8 cellular contexts compared by ENCODE assay signal in genomic region chr9:42806674-42807073, GRCh38.
DNase-seq lines count a peak whose midpoint lies in the region; ATAC-seq and TF ChIP-seq lines count a peak whose summit lies in the region.
"Not testable (repeated sequence)": the region's sequence is repeated elsewhere in the genome, so short reads cannot be mapped to it uniquely, and the experiment has no call there.

No MANE protein-coding gene starts in this region.

- not testable (repeated sequence) for H3K4me3 Mint-ChIP-seq in chondrocyte (ENCODE audit: unreplicated experiment)

- not testable (repeated sequence) for H3K27me3 ChIP-seq in neural cell (ENCODE audit: insufficient read depth, low read depth, low read length); suprapubic skin

- not testable (repeated sequence) for H3K36me3 ChIP-seq in neural cell (ENCODE audit: insufficient read depth, low read length); suprapubic skin

- H3K4me2 ChIP-seq in neural cell (ENCODE audit: low read length): not testable (repeated sequence)

- not testable (repeated sequence) for H3K4me1 ChIP-seq in suprapubic skin

- TF ChIP-seq CTCF in LNCaP clone FGC (IDR thresholded peaks at IDR 0.05; ENCODE audit: control insufficient read depth, extremely low read depth, insufficient read depth) (peak; percentile 18; the same call in 1 of the 2 replicates), RWPE1 (conservative IDR thresholded peaks at IDR 0.05; ENCODE audit: low read depth) (0 out of 2 replicates have a peak, but pooled peaks have one; percentile 16), chondrocyte (IDR thresholded peaks at IDR 0.05) (peak; percentile 34), suprapubic skin (IDR thresholded peaks at IDR 0.05) (peak in 1 of 2 donors; percentile 36)
- TF ChIP-seq CTCF in neural cell (IDR thresholded peaks at IDR 0.05; ENCODE audit: poor library complexity, severe bottlenecking): not testable (repeated sequence)

- not testable (repeated sequence) for H3K79me2 ChIP-seq in neural cell (replicated peaks; ENCODE audit: insufficient read depth, low read length)

- not testable (repeated sequence) for H3K9me3 ChIP-seq in neural cell (ENCODE audit: low read length); suprapubic skin

- intact Hi-C loops in Right ventricle myocardium inferior (cut with DNase I): not testable (repeated sequence)

- not testable (repeated sequence) for H3K4me3 ChIP-seq in LNCaP clone FGC (ENCODE audit: low read depth, low read length); neural cell (ENCODE audit: low read length)
- H3K4me3 ChIP-seq in suprapubic skin: peak overlapping the region; percentile 14

- not testable (repeated sequence) for H3K27ac ChIP-seq in RWPE1; neural cell (ENCODE audit: low read length); suprapubic skin

- H3F3A ChIP-seq in neural cell (ENCODE audit: insufficient read depth, low read length, poor library complexity, severe bottlenecking): not testable (repeated sequence)

- H3K9me3 Mint-ChIP-seq in chondrocyte (ENCODE audit: low read depth): not testable (repeated sequence)

- H3K4me1 Mint-ChIP-seq in chondrocyte (ENCODE audit: low read depth): not testable (repeated sequence)

- not testable (repeated sequence) for TF ChIP-seq POLR2A in suprapubic skin (IDR thresholded peaks at IDR 0.05)

- POLR2A ChIA-PET in RWPE1 (lab: Yijun Ruan, JAX; ENCODE audit: low non-redundant PET): not testable (repeated sequence)

- TF ChIP-seq EP300 in neural cell (conservative IDR thresholded peaks at IDR 0.05; ENCODE audit: poor library complexity, severe bottlenecking); suprapubic skin (IDR thresholded peaks at IDR 0.05): not testable (repeated sequence)

- H3K9me2 ChIP-seq in neural cell (ENCODE audit: insufficient read depth, low read length): not testable (repeated sequence)

- not testable (repeated sequence) for H2AFZ ChIP-seq in neural cell (ENCODE audit: low read depth, low read length)

- not testable (repeated sequence) for H4K20me1 ChIP-seq in neural cell (ENCODE audit: insufficient read depth)

- H3K27me3 Mint-ChIP-seq in chondrocyte (ENCODE audit: low read depth): not testable (repeated sequence)

- CTCF ChIA-PET in RWPE1 (lab: Yijun Ruan, JAX): not testable (repeated sequence)

- not testable (repeated sequence) for H3K36me3 Mint-ChIP-seq in chondrocyte (ENCODE audit: low read depth)

- 48% methylated on average over 19 of the region's 25 CpGs for WGBS in suprapubic skin

- DNase-seq in DMS 273 (lab: John Stamatoyannopoulos, UW; ENCODE audit: unreplicated experiment): peak; percentile 50
- DNase-seq in LNCaP clone FGC (ENCODE audit: low read depth); RWPE1 (ENCODE audit: low spot score); chondrocyte (ENCODE audit: low spot score); Right ventricle myocardium inferior (ENCODE audit: missing footprints); suprapubic skin (ENCODE audit: low spot score in 2 of 2): not testable (repeated sequence)
- peak; percentile 19 for DNase-seq in iPS-NIHi11 (ENCODE audit: low spot score)

- TF ChIP-seq RAD21 in neural cell (conservative IDR thresholded peaks at IDR 0.05): not testable (repeated sequence)

- peak; percentile 59 for ATAC-seq in Right ventricle myocardium inferior

- H3K27ac Mint-ChIP-seq in chondrocyte (ENCODE audit: unreplicated experiment): not testable (repeated sequence)

- not testable (repeated sequence) for H3K9ac ChIP-seq in neural cell (ENCODE audit: low read length)

TF ChIP-seq in neural cell, 6 proteins besides CTCF, POLR2A, EP300 and RAD21:
- peak; percentile 30 for TF ChIP-seq REST (IDR thresholded peaks at IDR 0.05; ENCODE audit: borderline replicate concordance)
